Comparison of ENCODE assay signal across 10 cellular contexts in the genomic region with DNA sequence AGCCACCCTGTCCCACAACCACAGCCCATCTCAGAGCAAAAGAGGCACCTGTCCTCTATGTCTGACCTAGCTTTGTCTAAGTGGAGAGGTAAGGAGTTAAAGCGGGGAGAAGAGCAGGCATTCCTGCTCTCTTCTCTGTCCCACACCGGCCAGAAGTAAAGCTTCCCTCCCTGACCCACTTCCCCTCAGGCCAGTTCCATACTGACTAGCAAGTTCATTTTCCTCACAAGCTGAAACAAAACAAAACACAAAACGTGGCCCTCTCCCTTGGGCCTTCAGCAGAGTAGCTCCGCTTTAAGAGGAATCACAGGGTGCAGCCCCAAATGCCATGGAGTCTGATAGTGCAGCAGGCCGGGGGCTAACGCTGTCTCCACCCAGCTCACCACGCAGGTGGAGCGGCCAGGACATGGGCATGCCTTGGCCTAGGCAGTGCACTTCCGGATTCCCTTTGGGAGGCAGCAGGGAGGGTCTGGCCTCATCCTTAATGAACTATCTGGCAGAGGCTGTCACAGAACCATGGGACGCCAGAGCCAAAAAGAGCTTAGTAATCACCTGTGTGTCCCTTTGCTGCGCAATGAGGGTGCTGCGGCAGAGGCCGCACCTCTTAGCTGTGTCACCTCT. TPM values are rescaled to one million over a fixed set of nuclear protein-coding genes. Genes with fewer than 3 reads are reported as not detected.
A peak's percentile ranks its signal among the peaks of the same experiment; 100 is the strongest.
DNase-seq lines count a peak whose midpoint lies in the region; ATAC-seq, FAIRE-seq and TF ChIP-seq lines count a peak whose summit lies in the region.
"Had no signal": no experiment of that assay in that cellular context is flagged by ENCODE, and none has a peak within 500 bp of the region (broad histone marks: within the 10 kb centered on the region; RNA-seq: fewer than 3 reads in every experiment).

No MANE protein-coding gene starts in this region.

- H3K79me2 ChIP-seq in DND-41 (ENCODE audit: insufficient read depth, low read length) (peaks cover 88% of the 10 kb centered on the region), OCI-LY1 (ENCODE audit: insufficient read depth, low read length) (peaks cover 7% of the 10 kb centered on the region; the same call in 1 of the 2 replicates), H1 (ENCODE audit: control insufficient read depth in 1 of 2, insufficient read depth in 2 of 2, low read length in 2 of 2) (no peaks in the 10 kb centered on the region)

- POLR2A ChIA-PET in H1 (lab: Charles Lee; ENCODE audit: partially characterized antibody) = no interaction called here

- H3K14ac ChIP-seq in H1 (ENCODE audit: insufficient read length) = no peak overlapping the region

- TF ChIP-seq RAD21 in H1 (IDR thresholded peaks at IDR 0.05 in 1 of 2, conservative IDR thresholded peaks at IDR 0.05 in 1 of 2; ENCODE audit: low read depth in 2 of 2, low read length in 2 of 2) = no peak

- no peak overlapping the region for H3K18ac ChIP-seq in H1 (ENCODE audit: extremely low read depth, low read length)

- no peak overlapping the region for H2AFZ ChIP-seq in DND-41 (ENCODE audit: low read depth, low read length)
- H2AFZ ChIP-seq in OCI-LY1 (ENCODE audit: low read length) = no peak overlapping the region
- no peak overlapping the region for H2AFZ ChIP-seq in H1 (ENCODE audit: low read length)

- no peak overlapping the region for H4K91ac ChIP-seq in H1 (replicated peaks; ENCODE audit: insufficient read length, low read length)

- no peak overlapping the region for H3K56ac ChIP-seq in H1 (replicated peaks; ENCODE audit: insufficient read length, low read depth, low read length)

- H2BK12ac ChIP-seq in H1 (ENCODE audit: low read depth, low read length) = 0 out of 2 replicates have a peak overlapping the region, but pooled peaks have one; percentile 2

- intact Hi-C loops in gastrocnemius medialis (cut with DNase I; ENCODE audit: low total_unique reads) = no loop called here

- in situ Hi-C loops in gastrocnemius medialis (cut with MboI; ENCODE audit: low sequenced_read_pairs in 4 of 4) = no loop called here

- H3K4me1 ChIP-seq in DND-41 (ENCODE audit: insufficient read depth, low read length) (peaks cover 80% of the 10 kb centered on the region), OCI-LY1 (ENCODE audit: insufficient read depth, low read length, severe bottlenecking) (peaks cover 100% of the 10 kb centered on the region), H1 (replicated peaks in 1 of 4; ENCODE audit: control insufficient read depth in 3 of 4, insufficient read depth in 4 of 4, low read length in 3 of 4) (peaks cover under 1 to 4% (median 3%) of the 10 kb centered on the region in 4 experiments; a peak in 5 of 7 replicates), gastrocnemius medialis (peaks cover 10 to 26% of the 10 kb centered on the region in 2 donors)

- H3K9ac ChIP-seq in DND-41 (ENCODE audit: low read depth, low read length) (no peak overlapping the region), OCI-LY1 (ENCODE audit: low read length) (peak overlapping the region; percentile 58), H1 (replicated peaks in 1 of 4; ENCODE audit: extremely low read depth in 1 of 4, low read depth in 3 of 4, low read length in 3 of 4) (no peak overlapping the region)

- H3K4me3 ChIP-seq in DND-41 (ENCODE audit: low read depth in 1 of 2, low read length in 2 of 2) = no peak overlapping the region
- H3K4me3 ChIP-seq in OCI-LY1 (ENCODE audit: low read depth, low read length, poor library complexity, severe bottlenecking) = no peak overlapping the region
- H3K4me3 ChIP-seq in H1 (ENCODE audit: extremely low read depth in 1 of 4, insufficient read depth in 2 of 4, low read depth in 3 of 4, low read length in 4 of 4) = no peak overlapping the region
- H3K4me3 ChIP-seq in gastrocnemius medialis = no peak overlapping the region
- H3K4me3 ChIP-seq: right lobe of liver had no signal

- DNase-seq in DND-41 = no peak
- no peak for DNase-seq in H1 (ENCODE audit: low read depth in 1 of 2, low spot score in 2 of 2)
- DNase-seq in gastrocnemius medialis = no peak
- no peak for DNase-seq in stimulated activated naive CD8-positive, alpha-beta T cell treated with anti-CD3 and anti-CD28 coated beads, Interleukin-15, Interleukin-2, amounts not matched to agents 100 U/mL and 50 U/mL, for 24 hours
- DNase-seq in central memory CD4-positive, alpha-beta T cell = no peak
- no peak for DNase-seq in germinal center (ENCODE audit: low spot score)
- DNase-seq: amygdala, cortex of kidney, right lobe of liver had no signal

- H4K20me1 ChIP-seq in DND-41 (ENCODE audit: insufficient read depth, low read length) (peaks cover 74% of the 10 kb centered on the region), OCI-LY1 (ENCODE audit: insufficient read depth, low read length) (no peaks in the 10 kb centered on the region), H1 (replicated peaks in 1 of 2; ENCODE audit: control insufficient read depth in 1 of 2, insufficient read depth in 2 of 2, low read length in 2 of 2) (no peaks in the 10 kb centered on the region)

- H3K79me1 ChIP-seq in H1 (ENCODE audit: low read depth, low read length) = no peaks in the 10 kb centered on the region

- H3K27ac ChIP-seq in DND-41 (ENCODE audit: low read length) (peak overlapping the region; percentile 75), OCI-LY1 (ENCODE audit: low read depth, low read length, poor library complexity, severe bottlenecking) (peak overlapping the region; percentile 99), H1 (ENCODE audit: low read depth, low read length) (no peak overlapping the region), gastrocnemius medialis (peak overlapping the region in 3 of 4 donors; percentile 27 to 50 (median 49))

- no peak overlapping the region; the same call in 1 of the 2 replicates for H4K8ac ChIP-seq in H1 (ENCODE audit: extremely low read depth, insufficient read depth, low read length)

- no peak overlapping the region for H3K4ac ChIP-seq in H1 (replicated peaks; ENCODE audit: insufficient read length, low read depth, low read length)

- H3K23ac ChIP-seq in H1 (ENCODE audit: insufficient read length) = no peak overlapping the region

- peak overlapping the region; percentile 84; the same call in 1 of the 2 replicates for H2BK20ac ChIP-seq in H1 (ENCODE audit: low read length)

- no peak overlapping the region for H2BK5ac ChIP-seq in H1 (ENCODE audit: low read depth, low read length)

- peak overlapping the region; percentile 75; the same call in 1 of the 2 replicates for H2BK15ac ChIP-seq in H1 (ENCODE audit: low read length)

- H4K5ac ChIP-seq in H1 (ENCODE audit: insufficient read length, low read depth, low read length) = no peak overlapping the region

- WGBS in H1 (ENCODE audit: extremely low coverage in 1 of 2, insufficient coverage in 1 of 2, insufficient read length in 1 of 2, insufficient replicate concordance in 2 of 2, low coverage in 1 of 2, low lambda C conversion rate in 2 of 2, missing lambda C conversion rate in 1 of 2), 2 experiments = 92% methylated on average over 13 of the region's 13 CpGs; no CpG with 5 or more reads in 1 of the 2 experiments

- CTCF ChIA-PET in H1 (lab: Charles Lee; ENCODE audit: partially characterized antibody) = interaction anchor here (0.6 to 3.2 kb wide), 15 partner anchors 8 to 119 kb away, joined by 3 to 15 read pairs (median 5); partner anchors contain the start of gene FLI1

- TF ChIP-seq POLR2A in H1 (IDR thresholded peaks at IDR 0.05; ENCODE audit: control extremely low read depth in 1 of 2, low read depth in 2 of 2, low read length in 2 of 2) = no peak
- TF ChIP-seq POLR2A in gastrocnemius medialis (IDR thresholded peaks at IDR 0.05) = no peak

- no peak for TF ChIP-seq EP300 in H1 (IDR thresholded peaks at IDR 0.05; ENCODE audit: borderline replicate concordance in 1 of 2, low read depth in 2 of 2, low read length in 2 of 2)

- H3K9me3 ChIP-seq in DND-41 (ENCODE audit: insufficient read depth, low read length, severe bottlenecking) = no peaks in the 10 kb centered on the region
- no peaks in the 10 kb centered on the region for H3K9me3 ChIP-seq in OCI-LY1 (ENCODE audit: low read length)
- no peaks in the 10 kb centered on the region for H3K9me3 ChIP-seq in H1 (ENCODE audit: insufficient read depth in 2 of 2, low read depth in 1 of 2, low read length in 1 of 2)
- H3K9me3 ChIP-seq in gastrocnemius medialis = no peaks in the 10 kb centered on the region
- H3K9me3 ChIP-seq: right lobe of liver had no signal

- H3K27me3 ChIP-seq in DND-41 (ENCODE audit: insufficient read depth, low read length, poor library complexity) = no peaks in the 10 kb centered on the region
- H3K27me3 ChIP-seq in OCI-LY1 (ENCODE audit: insufficient read depth, low read length) = no peaks in the 10 kb centered on the region
- no peaks in the 10 kb centered on the region; a peak in 2 of 7 replicates for H3K27me3 ChIP-seq in H1 (replicated peaks in 1 of 4; ENCODE audit: control insufficient read depth in 3 of 4, extremely low read depth in 1 of 4, insufficient read depth in 3 of 4, low read length in 3 of 4)
- H3K27me3 ChIP-seq in gastrocnemius medialis = no peaks in the 10 kb centered on the region
- H3K27me3 ChIP-seq: right lobe of liver had no signal

- H3K23me2 ChIP-seq in H1 (ENCODE audit: low read depth, low read length) = no peaks in the 10 kb centered on the region

- TF ChIP-seq CTCF in DND-41 (IDR thresholded peaks at IDR 0.05; ENCODE audit: borderline replicate concordance, extremely low read depth, low read length, poor library complexity, severe bottlenecking) = no peak
- no peak for TF ChIP-seq CTCF in OCI-LY1 (IDR thresholded peaks at IDR 0.05; ENCODE audit: low read length)
- no peak for TF ChIP-seq CTCF in H1 (IDR thresholded peaks at IDR 0.05; ENCODE audit: control extremely low read depth in 1 of 3, insufficient read depth in 1 of 3, low read depth in 1 of 3, low read length in 3 of 3)
- TF ChIP-seq CTCF in gastrocnemius medialis (IDR thresholded peaks at IDR 0.05 in 4 of 5, conservative IDR thresholded peaks at IDR 0.05 in 1 of 5) = no peak

- H3K4me2 ChIP-seq in DND-41 (ENCODE audit: insufficient read depth, low read length) = peak overlapping the region; percentile 46
- H3K4me2 ChIP-seq in OCI-LY1 (ENCODE audit: low read length) = peak overlapping the region; percentile 78; the same call in 1 of the 2 replicates
- no peak overlapping the region for H3K4me2 ChIP-seq in H1 (ENCODE audit: insufficient read depth in 1 of 2, low read depth in 2 of 2, low read length in 2 of 2)

- no peak overlapping the region; the same call in 1 of the 2 replicates for H2AK5ac ChIP-seq in H1 (ENCODE audit: low read depth, low read length)

- no peaks in the 10 kb centered on the region for H3K9me2 ChIP-seq in OCI-LY1 (ENCODE audit: low read depth, low read length)

- ATAC-seq in DND-41 (ENCODE audit: insufficient read depth, low read depth) (no peak), gastrocnemius medialis (no peak)
- no peak for ATAC-seq in stimulated activated naive CD8-positive, alpha-beta T cell treated with anti-CD3 and anti-CD28 coated beads, Interleukin-15, Interleukin-2, amounts not matched to agents 100 U/mL and 50 U/mL, for 24 hours

- no peaks in the 10 kb centered on the region; the same call in 1 of the 2 replicates for H3F3A ChIP-seq in OCI-LY1 (ENCODE audit: insufficient read depth, low read length)

- FAIRE-seq in H1 (lab: Jason Lieb, UNC) = no peak

- no peak overlapping the region for H2BK120ac ChIP-seq in H1 (replicated peaks; ENCODE audit: low read depth, low read length)

- H3K36me3 ChIP-seq in DND-41 (ENCODE audit: insufficient read depth, low read length) = peaks cover 21% of the 10 kb centered on the region
- 0 out of 2 replicates have a peak, but pooled peaks cover 6% of the 10 kb centered on the region for H3K36me3 ChIP-seq in OCI-LY1 (ENCODE audit: insufficient read depth, low read length)
- no peaks in the 10 kb centered on the region for H3K36me3 ChIP-seq in H1 (ENCODE audit: control insufficient read depth in 2 of 4, insufficient read depth in 4 of 4, low read length in 3 of 4)
- H3K36me3 ChIP-seq in gastrocnemius medialis = no peaks in the 10 kb centered on the region
- H3K36me3 ChIP-seq: right lobe of liver had no signal

RNA-seq across cellular contexts. Expression of gene FLI1, which starts 34.0 kb away (rescaled TPM):
- total RNA-seq in H1 (2021; fragmentation: NEBNext Ultra II Directional; extraction: Animal tissue kit (Norgen Biotek cat#: 25700)) = 0.22 and 0.29 TPM in 2 replicates
- polyA plus RNA-seq in H1 (2011; rRNA removed) = 0.18 and 0.30 TPM in 2 replicates
- polyA plus RNA-seq in H1 (2011; cell fraction: cytosol; rRNA removed) = 0.21 TPM
- polyA plus RNA-seq in H1 (2011; cell fraction: nucleus; rRNA removed) = 0.14 TPM
- 0.15 to 0.58 TPM (median 0.43 TPM) in 3 of 4 replicates, not detected in the other for polyA plus RNA-seq in H1 (2012, experiment 1 of 2)
- 0.04 TPM for polyA plus RNA-seq in H1 (2012, experiment 2 of 2)
- polyA plus RNA-seq in H1 (2013, experiment 1 of 2) = 0.18 TPM
- 0.24 TPM for polyA plus RNA-seq in H1 (2013, experiment 2 of 2)
- 0.38 and 1.5 TPM in 2 replicates for polyA minus RNA-seq in H1 (2011; rRNA and poly(A)+ RNA removed)
- not detected for polyA minus RNA-seq in H1 (2011; cell fraction: cytosol; rRNA and poly(A)+ RNA removed)
- 0.50 TPM for polyA minus RNA-seq in H1 (2011; cell fraction: nucleus; rRNA and poly(A)+ RNA removed)
- 10 to 100 TPM in 2 of 4 donors, 1 to 10 TPM in 2; 8.4 to 16.5 (median 10.1) TPM for total RNA-seq in gastrocnemius medialis

Comparison
In these comparisons a context has a peak if more than half of its experiments do, and no peak if none do; other contexts are left out.
1. H3K4me2 ChIP-seq: peak in DND-41 (single experiment) and OCI-LY1 (single experiment); none in H1 (0 of 2).